8 cellular contexts compared by ENCODE assay signal in the genomic region with DNA sequence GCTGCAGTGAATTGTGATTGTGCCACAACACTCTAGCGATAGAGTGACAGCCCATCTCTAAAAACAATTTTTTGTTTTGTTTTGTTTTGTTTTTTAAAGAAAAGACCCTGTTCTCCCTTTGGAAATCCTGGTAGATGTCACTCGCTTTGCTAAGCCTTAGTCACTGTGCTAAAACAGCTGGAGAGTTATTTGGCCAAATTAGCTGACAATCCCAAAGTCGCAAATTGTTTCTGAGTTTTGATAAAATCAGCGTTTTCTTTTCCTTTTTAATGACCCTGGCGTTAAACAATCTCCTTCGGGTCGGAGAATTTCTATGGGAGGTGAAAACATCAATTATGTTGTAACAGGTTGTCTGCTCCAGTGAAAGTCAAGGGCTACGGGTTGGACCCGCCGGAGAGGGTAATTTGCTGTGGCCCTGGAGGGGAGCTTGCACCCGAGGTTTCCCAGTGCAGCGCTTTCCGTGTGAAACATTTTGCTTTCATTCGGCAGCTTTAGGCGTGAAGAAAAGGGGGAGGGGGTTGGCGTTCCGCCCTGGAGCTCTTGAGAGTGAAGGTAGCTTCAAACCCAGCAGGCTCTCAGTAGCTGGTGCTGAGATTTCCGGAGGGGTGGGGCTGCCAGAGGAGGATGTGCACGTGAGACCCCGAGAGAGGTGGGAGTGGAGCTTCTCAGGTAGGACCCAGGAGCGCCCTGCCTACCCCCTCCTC.
DNase-seq lines count a peak whose midpoint lies in the region; ATAC-seq and TF ChIP-seq lines count a peak whose summit lies in the region.

No MANE protein-coding gene starts in this region.

- H3K4me1 Mint-ChIP-seq in WTC11 = peaks cover 40% of the 10 kb centered on the region

- CTCF ChIA-PET in HEK293T (lab: Yijun Ruan, JAX) (no interaction called here), WTC11 (lab: Charles Lee) (interaction anchor here (0.5 to 2.4 kb wide), 8 partner anchors 20 to 375 kb away, joined by 3 to 15 read pairs (median 4); no protein-coding TSS in a partner anchor)

- peaks cover 0 to 23% of the 10 kb centered on the region in 2 donors for H3K4me1 ChIP-seq in right atrium auricular region

- DNase-seq in HEK293T (ENCODE audit: extremely low spot score) (peak; percentile 26), WTC11 (ENCODE audit: low spot score) (peak; percentile 84), right atrium auricular region (ENCODE audit: low spot score) (no peak), retina (peak; percentile 60), DMS153 (lab: John Stamatoyannopoulos, UW) (no peak)

- H3K27ac Mint-ChIP-seq in WTC11 = no peak overlapping the region

- no peaks in the 10 kb centered on the region for H3K9me3 ChIP-seq in right atrium auricular region

- no peaks in the 10 kb centered on the region for H3K36me3 Mint-ChIP-seq in WTC11

- H3K36me3 ChIP-seq in right atrium auricular region = no peaks in the 10 kb centered on the region

- peak overlapping the region in 1 of 2 donors; percentile 71 for H3K27ac ChIP-seq in right atrium auricular region

- H3K27me3 Mint-ChIP-seq in WTC11 (ENCODE audit: low read depth) = peaks cover 54% of the 10 kb centered on the region

- peak overlapping the region; percentile 54 to 63 for H3K4me3 ChIP-seq in right atrium auricular region

- H3K27me3 ChIP-seq in right atrium auricular region = no peaks in the 10 kb centered on the region

- POLR2A ChIA-PET in HEK293T (lab: Yijun Ruan, JAX) = interaction anchor here (1.7 kb wide), 1 partner anchor 316 kb away, joined by 5 read pairs; a partner anchor contains a TSS
- POLR2A ChIA-PET in WTC11 (lab: Charles Lee) = interaction anchor here (1.1 kb wide), 1 partner anchor 56 kb away, joined by 3 read pairs; no protein-coding TSS in a partner anchor

- ATAC-seq in WTC11 (peak; percentile 89), esophagus mucosa (no peak), GM18867 (IDR thresholded peaks at IDR 0.05; ENCODE audit: unreplicated experiment) (no peak), HG03442 (IDR thresholded peaks at IDR 0.05; ENCODE audit: unreplicated experiment) (no peak)

- TF ChIP-seq CTCF in WTC11 (IDR thresholded peaks at IDR 0.05) (no peak), right atrium auricular region (IDR thresholded peaks at IDR 0.05) (no peak)

- H3K4me3 Mint-ChIP-seq in WTC11 = peak overlapping the region; percentile 84

- H3K9me3 Mint-ChIP-seq in WTC11 = no peaks in the 10 kb centered on the region

TF ChIP-seq in HEK293T, 16 proteins besides CTCF, POLR2A, EP300 and RAD21:
- TF ChIP-seq BHLHE40 (IDR thresholded peaks at IDR 0.05; ENCODE audit: borderline replicate concordance) (no peak), TARDBP (IDR thresholded peaks at IDR 0.05) (no peak), L3MBTL2 (conservative IDR thresholded peaks at IDR 0.05) (no peak)
- TF ChIP-seq, protein P1, sequence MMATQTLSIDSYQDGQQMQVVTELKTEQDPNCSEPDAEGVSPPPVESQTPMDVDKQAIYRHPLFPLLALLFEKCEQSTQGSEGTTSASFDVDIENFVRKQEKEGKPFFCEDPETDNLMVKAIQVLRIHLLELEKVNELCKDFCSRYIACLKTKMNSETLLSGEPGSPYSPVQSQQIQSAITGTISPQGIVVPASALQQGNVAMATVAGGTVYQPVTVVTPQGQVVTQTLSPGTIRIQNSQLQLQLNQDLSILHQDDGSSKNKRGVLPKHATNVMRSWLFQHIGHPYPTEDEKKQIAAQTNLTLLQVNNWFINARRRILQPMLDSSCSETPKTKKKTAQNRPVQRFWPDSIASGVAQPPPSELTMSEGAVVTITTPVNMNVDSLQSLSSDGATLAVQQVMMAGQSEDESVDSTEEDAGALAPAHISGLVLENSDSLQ (IDR thresholded peaks at IDR 0.05) = 0 out of 2 replicates have a peak, but pooled peaks have one; percentile 17
TF ChIP-seq in HEK293T: peak in this region for 1.

TF ChIP-seq in WTC11, 78 proteins besides CTCF, POLR2A, EP300 and RAD21:
- TF ChIP-seq EMX1 (CRISPR knock-in tag; IDR thresholded peaks at IDR 0.05) = no peak
- TF ChIP-seq, protein P2, sequence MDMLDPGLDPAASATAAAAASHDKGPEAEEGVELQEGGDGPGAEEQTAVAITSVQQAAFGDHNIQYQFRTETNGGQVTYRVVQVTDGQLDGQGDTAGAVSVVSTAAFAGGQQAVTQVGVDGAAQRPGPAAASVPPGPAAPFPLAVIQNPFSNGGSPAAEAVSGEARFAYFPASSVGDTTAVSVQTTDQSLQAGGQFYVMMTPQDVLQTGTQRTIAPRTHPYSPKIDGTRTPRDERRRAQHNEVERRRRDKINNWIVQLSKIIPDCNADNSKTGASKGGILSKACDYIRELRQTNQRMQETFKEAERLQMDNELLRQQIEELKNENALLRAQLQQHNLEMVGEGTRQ (CRISPR knock-in tag; IDR thresholded peaks at IDR 0.05) = peak; percentile 65
- no peak; the same call in 1 of the 2 replicates for TF ChIP-seq CREM (CRISPR knock-in tag; IDR thresholded peaks at IDR 0.05)
- TF ChIP-seq, protein P3, sequence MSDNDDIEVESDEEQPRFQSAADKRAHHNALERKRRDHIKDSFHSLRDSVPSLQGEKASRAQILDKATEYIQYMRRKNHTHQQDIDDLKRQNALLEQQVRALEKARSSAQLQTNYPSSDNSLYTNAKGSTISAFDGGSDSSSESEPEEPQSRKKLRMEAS (CRISPR knock-in tag; IDR thresholded peaks at IDR 0.05) = peak; percentile 38; the same call in 1 of the 2 replicates
- peak; percentile 51; the same call in 1 of the 2 replicates for TF ChIP-seq ETV6 (CRISPR knock-in tag; IDR thresholded peaks at IDR 0.05)
- no peak for TF ChIP-seq JAZF1 (CRISPR knock-in tag; IDR thresholded peaks at IDR 0.05)
- TF ChIP-seq TEAD1 (CRISPR knock-in tag; IDR thresholded peaks at IDR 0.05) = peak; percentile 44; the same call in 1 of the 2 replicates
- TF ChIP-seq NFYB (CRISPR knock-in tag; conservative IDR thresholded peaks at IDR 0.05; ENCODE audit: low read depth) = 0 out of 2 replicates have a peak, but pooled peaks have one; percentile 28

Comparison
In these comparisons a context has a peak if more than half of its experiments do, and no peak if none do; other contexts are left out.
1. DNase-seq: peak in HEK293T (single experiment), WTC11 (single experiment) and retina (single experiment); none in right atrium auricular region (single experiment) and DMS153 (single experiment).